In genomic region chr6:73714227-73714626, GRCh38 we compare ENCODE assay signal across 1 cellular context.
TF ChIP-seq lines count a peak whose summit lies in the region.

No MANE protein-coding gene starts in this region.

TF ChIP-seq in K562, 482 proteins besides CTCF, POLR2A, EP300 and RAD21 (continued from another document):
- TF ChIP-seq PRDM10 (IDR thresholded peaks at IDR 0.05; ENCODE audit: partially characterized antibody): peak; percentile 50
